Comparison of ENCODE assay signal across 12 cellular contexts in genomic region chr3:171977860-171978259, GRCh38.
A peak's percentile ranks its signal among the peaks of the same experiment; 100 is the strongest.
DNase-seq lines count a peak whose midpoint lies in the region; ATAC-seq and TF ChIP-seq lines count a peak whose summit lies in the region.
"Had no signal": no experiment of that assay in that cellular context is flagged by ENCODE, and none has a peak within 500 bp of the region (broad histone marks: within the 10 kb centered on the region; RNA-seq: fewer than 3 reads in every experiment).

No MANE protein-coding gene starts in this region.

- no peaks in the 10 kb centered on the region for H4K20me1 ChIP-seq in Karpas-422 (ENCODE audit: insufficient read depth, low read depth, low read length)

- H3K27ac Mint-ChIP-seq in immature natural killer cell, result peak overlapping the region in 4 of 6 donors; percentile 10 to 71 (median 28)

- H3K27me3 Mint-ChIP-seq in immature natural killer cell (ENCODE audit: low read depth in 3 of 3), result no peaks in the 10 kb centered on the region

- H3K27me3 ChIP-seq in Karpas-422 (ENCODE audit: low read length) (no peaks in the 10 kb centered on the region; the same call in 1 of the 2 replicates), vagina (no peaks in the 10 kb centered on the region)

- no peak overlapping the region for H3K4me3 ChIP-seq in Karpas-422 (ENCODE audit: low read length)
- no peak overlapping the region for H3K4me3 ChIP-seq in vagina

- H3K4me1 ChIP-seq in Karpas-422 (ENCODE audit: low read length), result no peaks in the 10 kb centered on the region
- no peaks in the 10 kb centered on the region for H3K4me1 ChIP-seq in vagina

- H2AFZ ChIP-seq in Karpas-422 (ENCODE audit: low read length), result no peak overlapping the region

- H3K9ac ChIP-seq in Karpas-422 (ENCODE audit: low read length), result no peak overlapping the region

- H3K9me3 ChIP-seq in Karpas-422 (ENCODE audit: low read length) (no peaks in the 10 kb centered on the region), vagina (no peaks in the 10 kb centered on the region)

- no peak overlapping the region for H3K4me2 ChIP-seq in Karpas-422 (ENCODE audit: low read depth, low read length, poor library complexity, severe bottlenecking)

- H3K4me3 Mint-ChIP-seq in immature natural killer cell, result no peak overlapping the region

- TF ChIP-seq CTCF in vagina (IDR thresholded peaks at IDR 0.05), result no peak

- ATAC-seq in GM21786 (IDR thresholded peaks at IDR 0.05; ENCODE audit: unreplicated experiment) (no peak), HG02852 (IDR thresholded peaks at IDR 0.05; ENCODE audit: unreplicated experiment) (no peak), GM18517 (IDR thresholded peaks at IDR 0.05; ENCODE audit: unreplicated experiment) (no peak)
- ATAC-seq: left lobe of liver, SK-N-SH treated with all-trans-retinoic acid at 6 μM for 48 hours had no signal

- 0 out of 2 replicates have a peak, but pooled peaks cover 7% of the 10 kb centered on the region for H3K9me2 ChIP-seq in Karpas-422 (replicated peaks; ENCODE audit: insufficient read depth, low read length)

- H3K79me2 ChIP-seq in Karpas-422 (ENCODE audit: low read length), result no peaks in the 10 kb centered on the region

- H3K36me3 ChIP-seq in Karpas-422 (ENCODE audit: insufficient read depth, low read length) (no peaks in the 10 kb centered on the region), vagina (no peaks in the 10 kb centered on the region)

- DNase-seq in AML-193 (lab: John Stamatoyannopoulos, UW), result peak; percentile 99 to 100
- DNase-seq in Karpas-422, result peak; percentile 49
- peak; percentile 99 for DNase-seq in SIG-M5 treated with dmso at 0.1 percent for 504 hours (lab: John Stamatoyannopoulos, UW; ENCODE audit: unreplicated experiment)
- DNase-seq in immature natural killer cell, result no peak
- no peak for DNase-seq in vagina (ENCODE audit: extremely low spot score in 2 of 2)
- DNase-seq: activated naive CD4-positive, alpha-beta T cell; NCI-H2107 had no signal

- no peak overlapping the region for H3K27ac ChIP-seq in Karpas-422 (ENCODE audit: low read length)
- H3K27ac ChIP-seq in vagina, result no peak overlapping the region

- peaks cover 47 to 51% of the 10 kb centered on the region in 2 donors for H3K4me1 Mint-ChIP-seq in immature natural killer cell

- no peak for TF ChIP-seq POLR2A in vagina (IDR thresholded peaks at IDR 0.05)

- peaks cover 0 to 3% (median 0%) of the 10 kb centered on the region in 3 donors for H3K36me3 Mint-ChIP-seq in immature natural killer cell

- intact Hi-C loops in vagina (cut with DNase I), result loop anchor here (10.0 kb wide), 1 partner anchor 227 kb away; no protein-coding TSS in a partner anchor

- no peaks in the 10 kb centered on the region for H3K9me3 Mint-ChIP-seq in immature natural killer cell

Comparison
In these comparisons a context has a peak if more than half of its experiments do, and no peak if none do; other contexts are left out.
1. DNase-seq: peak in AML-193 (2 of 2), Karpas-422 (single experiment) and SIG-M5 treated with dmso at 0.1 percent for 504 hours (single experiment); none in immature natural killer cell (0 of 3) and vagina (0 of 2).